ENCODE assay signal across 1 cellular context in genomic region chr11:106101797-106102196, GRCh38.
TF ChIP-seq lines count a peak whose summit lies in the region.

No MANE protein-coding gene starts in this region.

TF ChIP-seq in HepG2, 621 proteins besides CTCF, POLR2A, EP300 and RAD21:
- no peak for TF ChIP-seq RFXAP (CRISPR knock-in tag; IDR thresholded peaks at IDR 0.05; ENCODE audit: borderline replicate concordance)
- peak; percentile 69 for TF ChIP-seq ATF7 (IDR thresholded peaks at IDR 0.05)
- TF ChIP-seq ATF7 (CRISPR knock-in tag; IDR thresholded peaks at IDR 0.05), result no peak
- peak; percentile 71 for TF ChIP-seq CREB1 (IDR thresholded peaks at IDR 0.05)
- TF ChIP-seq CREB1 (CRISPR knock-in tag; IDR thresholded peaks at IDR 0.05), result no peak
